In genomic region chr10:35391153-35391953, GRCh38 we compare ENCODE assay signal across 33 cellular contexts. TPM values are rescaled to one million over a fixed set of nuclear protein-coding genes. Genes with fewer than 3 reads are reported as not detected.
DNase-seq lines count a peak whose midpoint lies in the region; ATAC-seq, FAIRE-seq and TF ChIP-seq lines count a peak whose summit lies in the region.
"Had no signal": no experiment of that assay in that cellular context is flagged by ENCODE, and none has a peak within 500 bp of the region (broad histone marks: within the 10 kb centered on the region; RNA-seq: fewer than 3 reads in every experiment).

No MANE protein-coding gene starts in this region.

- TF ChIP-seq CTCF in ascending aorta (IDR thresholded peaks at IDR 0.05) (no peak), HepG2 (CRISPR knock-in tag; IDR thresholded peaks at IDR 0.05) (no peak)

- ATAC-seq in HepG2, result no peak
- no peak for ATAC-seq in GM21390 (IDR thresholded peaks at IDR 0.05; ENCODE audit: unreplicated experiment)
- no peak for ATAC-seq in GM18511 (IDR thresholded peaks at IDR 0.05; ENCODE audit: unreplicated experiment)
- ATAC-seq: activated CD8-positive, alpha-beta memory T cell treated with anti-CD3 and anti-CD28 coated beads, Interleukin-2, amount 10 ng/mL, durations not matched to agents 7 days and 5 days; activated T-cell treated with anti-CD3 and anti-CD28 coated beads, Interleukin-2, amount 50 U/mL, for 4 hours; left lobe of liver; Panc1 had no signal

- peak overlapping the region in 10 of 11 experiments; percentile 31 to 70 (median 38); a peak in 17 of 22 replicates for H3K4me2 ChIP-seq in BLaER1 treated with 17β-estradiol and CSF1 and Interleukin-3, amounts not matched to agents 10 nM and 100 nM
- H3K4me2 ChIP-seq in HepG2 (ENCODE audit: low read depth, low read length), result peak overlapping the region; percentile 4; the same call in 1 of the 2 replicates

- TF ChIP-seq POLR2A in HepG2 (IDR thresholded peaks at IDR 0.05; ENCODE audit: insufficient read depth in 1 of 2, low read depth in 2 of 2, low read length in 2 of 2), result no peak

- CTCF ChIA-PET in HepG2 (lab: Yijun Ruan, JAX; ENCODE audit: low intra/inter-chr PET ratio, low total read pairs), result no interaction called here

- WGBS in HepG2 (ENCODE audit: low lambda C conversion rate), result 81% methylated on average over 9 of the region's 9 CpGs

- peaks cover 97% of the 10 kb centered on the region for H3K79me2 ChIP-seq in HepG2 (ENCODE audit: insufficient read depth, low read length)

- TF ChIP-seq EP300 in HepG2 (IDR thresholded peaks at IDR 0.05; ENCODE audit: low read depth in 2 of 2, low read length in 2 of 2) (peak in 1 of 2 experiments; percentile 35; a peak in 1 of 4 replicates), HepG2 (CRISPR knock-in tag; IDR thresholded peaks at IDR 0.05; ENCODE audit: borderline replicate concordance) (no peak)

- peaks cover 31 to 83% (median 51%) of the 10 kb centered on the region in 11 experiments; a peak in 21 of 22 replicates for H4K20me1 ChIP-seq in BLaER1 treated with 17β-estradiol and CSF1 and Interleukin-3, amounts not matched to agents 10 nM and 100 nM
- H4K20me1 ChIP-seq in HepG2 (ENCODE audit: insufficient read depth, low read length), result no peaks in the 10 kb centered on the region; the same call in 1 of the 2 replicates

- peaks cover 33 to 55% (median 51%) of the 10 kb centered on the region in 11 experiments for H3K9me3 ChIP-seq in BLaER1 treated with 17β-estradiol and CSF1 and Interleukin-3, amounts not matched to agents 10 nM and 100 nM (replicated peaks in 1 of 11)
- H3K9me3 ChIP-seq in ascending aorta (peaks cover 9 to 10% of the 10 kb centered on the region in 2 donors), HepG2 (ENCODE audit: low read length) (peaks cover 10% of the 10 kb centered on the region; the same call in 1 of the 2 replicates)
- H3K9me3 ChIP-seq: suprapubic skin had no signal

- H3K27me3 ChIP-seq in BLaER1 treated with 17β-estradiol and CSF1 and Interleukin-3, amounts not matched to agents 10 nM and 100 nM, result no peaks in the 10 kb centered on the region
- H3K27me3 ChIP-seq in ascending aorta (no peaks in the 10 kb centered on the region), HepG2 (ENCODE audit: control insufficient read depth in 1 of 2, insufficient read depth in 2 of 2, low read length in 2 of 2) (no peaks in the 10 kb centered on the region)
- H3K27me3 ChIP-seq: right atrium auricular region, suprapubic skin had no signal

- H2AFZ ChIP-seq in HepG2 (ENCODE audit: low read length), result no peak overlapping the region

- H3K9ac ChIP-seq in BLaER1 treated with 17β-estradiol and CSF1 and Interleukin-3, amounts not matched to agents 10 nM and 100 nM, result no peak overlapping the region
- no peak overlapping the region for H3K9ac ChIP-seq in HepG2 (ENCODE audit: insufficient read depth, low read depth, low read length)

- H3K36me3 ChIP-seq in BLaER1 treated with 17β-estradiol and CSF1 and Interleukin-3, amounts not matched to agents 10 nM and 100 nM, result peaks cover 9 to 43% (median 31%) of the 10 kb centered on the region in 11 experiments
- no peaks in the 10 kb centered on the region for H3K36me3 ChIP-seq in ascending aorta
- no peaks in the 10 kb centered on the region for H3K36me3 ChIP-seq in HepG2 (replicated peaks in 1 of 2; ENCODE audit: control insufficient read depth in 1 of 2, insufficient read depth in 2 of 2, low read length in 2 of 2)
- H3K36me3 ChIP-seq: right atrium auricular region had no signal

- H3K4me1 ChIP-seq in BLaER1 treated with 17β-estradiol and CSF1 and Interleukin-3, amounts not matched to agents 10 nM and 100 nM, result peaks cover 34 to 68% (median 41%) of the 10 kb centered on the region in 10 experiments
- H3K4me1 ChIP-seq in ascending aorta (peaks cover 0 to 23% of the 10 kb centered on the region in 2 donors), HepG2 (ENCODE audit: insufficient read depth, low read length) (peaks cover 87% of the 10 kb centered on the region)

- peak overlapping the region in 3 of 10 experiments; percentile 1 to 35 (median 26); a peak in 4 of 20 replicates for H3K4me3 ChIP-seq in BLaER1 treated with 17β-estradiol and CSF1 and Interleukin-3, amounts not matched to agents 10 nM and 100 nM
- H3K4me3 ChIP-seq in ascending aorta (no peak overlapping the region), HepG2 (replicated peaks in 1 of 3; ENCODE audit: insufficient read depth in 1 of 3, low read depth in 2 of 3, low read length in 3 of 3) (no peak overlapping the region)
- H3K4me3 ChIP-seq: right atrium auricular region, suprapubic skin had no signal

- intact Hi-C loops in ascending aorta (cut with DNase I), result no loop called here
- intact Hi-C loops in HepG2 (cut with micrococcal nuclease; ENCODE audit: unreplicated experiment), result no loop called here

- POLR2A ChIA-PET in HepG2 (lab: Yijun Ruan, JAX), result no interaction called here

- no TSS peak for BruUV-seq in HepG2 (replicated peaks; lab: Mats Ljungman, UMichigan)

- no peak for TF ChIP-seq RAD21 in HepG2 (CRISPR knock-in tag; IDR thresholded peaks at IDR 0.05)

- DNase-seq in KBM-7 (peak; percentile 55), ascending aorta (ENCODE audit: low spot score in 2 of 2) (no peak), HepG2 (ENCODE audit: low spot score) (peak; percentile 19)
- no peak for DNase-seq in effector CD8-positive, alpha-beta T cell (lab: John Stamatoyannopoulos, UW)
- DNase-seq: activated B cell treated with CpG ODN at 0.5 μM for 24 hours; activated CD4-positive, alpha-beta T cell treated with anti-CD3 and anti-CD28 coated beads, Interleukin-2, amount 50 U/mL, for 4 hours; activated CD8-positive, alpha-beta memory T cell treated with anti-CD3 and anti-CD28 coated beads, Interleukin-2, amount 10 ng/mL, durations not matched to agents 7 days and 5 days; activated naive CD4-positive, alpha-beta T cell; activated T-cell treated with anti-CD3 and anti-CD28 coated beads, Interleukin-2, amount 50 U/mL, for 4 hours; central memory CD4-positive, alpha-beta T cell; COR-L47; DMS53; H9; mesendoderm; MV-4-11; NCI-H1436; NCI-H2081 treated with DMSO at 0.1 percent for 48 hours; NCI-H2227 treated with DMSO at 0.1 percent for 48 hours; NCI-H526 treated with DMSO at 0.1 percent for 48 hours; SHP77 treated with DMSO at 0.1 percent for 48 hours; small intestine; stimulated activated naive CD4-positive, alpha-beta T cell; SW 1271; T-helper 9 cell had no signal

- in situ Hi-C loops in KBM-7 (cut with MboI; ENCODE audit: low pct_unique_long_range_greater_than_20kb, low sequenced_read_pairs), result no loop called here
- in situ Hi-C loops in HepG2 (cut with HindIII; ENCODE audit: extremely low pct_ligation_motif_present, low pct_unique_long_range_greater_than_20kb), result no loop called here

- H3K27ac ChIP-seq in BLaER1 treated with 17β-estradiol and CSF1 and Interleukin-3, amounts not matched to agents 10 nM and 100 nM, result peak overlapping the region in 1 of 11 experiments; percentile 9; a peak in 3 of 22 replicates
- H3K27ac ChIP-seq in ascending aorta (peak overlapping the region; percentile 41 to 62), HepG2 (ENCODE audit: extremely low read length, insufficient read depth, low read length) (no peak overlapping the region)
- H3K27ac ChIP-seq: HL-60, suprapubic skin had no signal

- FAIRE-seq in HepG2 (lab: Jason Lieb, UNC), result no peak
- FAIRE-seq: islet of Langerhans, small intestine had no signal

TF ChIP-seq in HepG2, 621 proteins besides CTCF, POLR2A, EP300 and RAD21 (continues in another document):
- TF ChIP-seq MAX (IDR thresholded peaks at IDR 0.05) (no peak), TFAP4 (IDR thresholded peaks at IDR 0.05; ENCODE audit: borderline replicate concordance, low read depth) (peak; percentile 50; the same call in 1 of the 2 replicates)

RNA-seq across cellular contexts. Expression of gene CCNY, which starts 55.0 kb away (rescaled TPM):
- total RNA-seq in ascending aorta (37.5 TPM), HepG2 (2016; rRNA removed; fragmentation: Illumina TruSeq; extraction: Trizol) (54.7 and 63.6 TPM in 2 replicates)
- total RNA-seq in HepG2 (2016; cell fraction: cytosol; rRNA removed; fragmentation: Illumina TruSeq; extraction: Trizol; ENCODE audit: low read depth), result 18.1 and 25.9 TPM in 2 replicates
- total RNA-seq in HepG2 (2016; cell fraction: insoluble cytoplasmic fraction; rRNA removed; fragmentation: Illumina TruSeq; extraction: Trizol), result 53.9 and 58.9 TPM in 2 replicates
- total RNA-seq in HepG2 (2016; cell fraction: membrane; rRNA removed; fragmentation: Illumina TruSeq; extraction: Trizol), result 49.7 and 54.2 TPM in 2 replicates
- 31.8 and 32.4 TPM in 2 replicates for total RNA-seq in HepG2 (2016; cell fraction: nucleus; rRNA removed; fragmentation: Illumina TruSeq; extraction: Trizol)
- 46.4 and 48.2 TPM in 2 replicates for polyA plus RNA-seq in HepG2 (2011; rRNA removed)
- polyA plus RNA-seq in HepG2 (2011; cell fraction: cytosol; rRNA removed), result 27.7 and 34.1 TPM in 2 replicates
- polyA plus RNA-seq in HepG2 (2011; cell fraction: nucleus; rRNA removed), result 12.4 and 14.5 TPM in 2 replicates
- polyA plus RNA-seq in HepG2 (2012), result 49.5 and 71.9 TPM in 2 replicates
- polyA plus RNA-seq in HepG2 (2016; cell fraction: cytosol; fragmentation: Illumina TruSeq; extraction: Trizol; ENCODE audit: low read depth), result 25.8 and 27.0 TPM in 2 replicates
- polyA plus RNA-seq in HepG2 (2016; cell fraction: insoluble cytoplasmic fraction; fragmentation: Illumina TruSeq; extraction: Trizol; ENCODE audit: low read depth), result 74.5 and 85.3 TPM in 2 replicates
- 59.1 and 60.1 TPM in 2 replicates for polyA plus RNA-seq in HepG2 (2016; cell fraction: membrane; fragmentation: Illumina TruSeq; extraction: Trizol; ENCODE audit: low read depth)
- 48.6 and 48.7 TPM in 2 replicates for polyA plus RNA-seq in HepG2 (2016; cell fraction: nucleus; fragmentation: Illumina TruSeq; extraction: Trizol; ENCODE audit: insufficient read depth, low read depth)
- polyA minus RNA-seq in HepG2 (2011; rRNA and poly(A)+ RNA removed; ENCODE audit: low replicate concordance), result 42.9 and 44.3 TPM in 2 replicates
- polyA minus RNA-seq in HepG2 (2011; cell fraction: cytosol; rRNA and poly(A)+ RNA removed), result 25.1 and 33.3 TPM in 2 replicates
- 27.3 and 40.3 TPM in 2 replicates for polyA minus RNA-seq in HepG2 (2011; cell fraction: nucleus; rRNA and poly(A)+ RNA removed)

Comparison
In these comparisons a context has a peak if more than half of its experiments do, and no peak if none do; other contexts are left out.
1. DNase-seq: peak in KBM-7 (single experiment) and HepG2 (single experiment); none in ascending aorta (0 of 2) and effector CD8-positive, alpha-beta T cell (single experiment).